In genomic region chr5:105745111-105745510, GRCh38 we compare ENCODE assay signal across 18 cellular contexts.
DNase-seq lines count a peak whose midpoint lies in the region; ATAC-seq and TF ChIP-seq lines count a peak whose summit lies in the region.
"Had no signal": no experiment of that assay in that cellular context is flagged by ENCODE, and none has a peak within 500 bp of the region (broad histone marks: within the 10 kb centered on the region; RNA-seq: fewer than 3 reads in every experiment).

No MANE protein-coding gene starts in this region.

- ATAC-seq in mucosa of descending colon (no peak), Right ventricle myocardium superior (ENCODE audit: poor library complexity) (no peak)
- ATAC-seq: CD8-positive, alpha-beta T cell; GM12878 had no signal

- H3K9me3 ChIP-seq in mucosa of descending colon, result no peaks in the 10 kb centered on the region
- H3K9me3 ChIP-seq: BLaER1, Caco-2 had no signal

- intact Hi-C loops in mucosa of descending colon (cut with DNase I, micrococcal nuclease), result no loop called here
- intact Hi-C loops in Right ventricle myocardium superior (cut with DNase I), result no loop called here

- in situ Hi-C loops in Caki2 (cut with HindIII; ENCODE audit: low pct_unique_long_range_greater_than_20kb, low sequenced_read_pairs), result no loop called here

- no peaks in the 10 kb centered on the region for H3K4me1 ChIP-seq in mucosa of descending colon (ENCODE audit: low read depth)
- H3K4me1 ChIP-seq: BLaER1, Caco-2 had no signal

- no peak overlapping the region for H3K4me3 ChIP-seq in mucosa of descending colon
- H3K4me3 ChIP-seq: BLaER1, GM12878, GM23248 had no signal

- DNase-seq in Caki2 (ENCODE audit: low read depth), result peak; percentile 4
- DNase-seq in iPS-NIHi11 (ENCODE audit: low spot score), result peak; percentile 37
- peak; percentile 12 for DNase-seq in left kidney (ENCODE audit: low read depth, low spot score)
- no peak for DNase-seq in mucosa of descending colon
- no peak for DNase-seq in NCI-H187 treated with DMSO at 0.1 percent for 48 hours (lab: John Stamatoyannopoulos, UW)
- no peak for DNase-seq in Right ventricle myocardium superior
- DNase-seq: Caco-2; CD4-positive, CD25-positive, alpha-beta regulatory T cell; CD8-positive, alpha-beta T cell; DMS 273 treated with DMSO at 0.1 percent for 48 hours; DMS79; EL; GDM1; GM23248; H7; HCEC 1CT had no signal

- TF ChIP-seq CTCF in mucosa of descending colon (IDR thresholded peaks at IDR 0.05), result no peak

- no peaks in the 10 kb centered on the region for H3K36me3 ChIP-seq in mucosa of descending colon (ENCODE audit: low read depth)
- H3K36me3 ChIP-seq: BLaER1 had no signal

Comparison
In these comparisons a context has a peak if more than half of its experiments do, and no peak if none do; other contexts are left out.
1. DNase-seq: peak in Caki2 (single experiment), iPS-NIHi11 (single experiment) and left kidney (single experiment); none in mucosa of descending colon (0 of 3), NCI-H187 treated with DMSO at 0.1 percent for 48 hours (single experiment) and Right ventricle myocardium superior (single experiment).